In genomic region chr1:211890091-211890995, GRCh38 we compare ENCODE assay signal across 8 cellular contexts. TPM values are rescaled to one million over a fixed set of nuclear protein-coding genes. Genes with fewer than 3 reads are reported as not detected.
DNase-seq lines count a peak whose midpoint lies in the region; ATAC-seq, FAIRE-seq and TF ChIP-seq lines count a peak whose summit lies in the region.
"Not testable (repeated sequence)": the region's sequence is repeated elsewhere in the genome, so short reads cannot be mapped to it uniquely, and the experiment has no call there.

No MANE protein-coding gene starts in this region.

- H2AFZ ChIP-seq in HepG2 (ENCODE audit: low read length): not testable (repeated sequence)

- H3K9ac ChIP-seq in HUES48 (ENCODE audit: low read depth, low read length); HepG2 (ENCODE audit: insufficient read depth, low read depth, low read length): not testable (repeated sequence)

- not testable (repeated sequence) for H3K27ac ChIP-seq in CD8-positive, alpha-beta memory T cell (ENCODE audit: low read depth, low read length); HUES48 (ENCODE audit: low read depth, low read length); HepG2 (ENCODE audit: extremely low read length, insufficient read depth, low read length)

- not testable (repeated sequence) for H3K27me3 ChIP-seq in CD8-positive, alpha-beta memory T cell (ENCODE audit: insufficient read depth, low read length, poor library complexity, severe bottlenecking); HUES48 (ENCODE audit: control insufficient read depth, insufficient read depth, low read length); HepG2 (ENCODE audit: control insufficient read depth in 1 of 2, insufficient read depth in 2 of 2, low read length in 2 of 2)

- H3K4me3 Mint-ChIP-seq in CD8-positive, alpha-beta memory T cell: peak overlapping the region in 6 of 7 donors; percentile 15 to 72 (median 57)
- H3K4me3 Mint-ChIP-seq in activated T-cell treated with anti-CD3 and anti-CD28 coated beads, Interleukin-2, amount 50 U/mL, for 72 hours; stimulated activated effector memory CD8-positive, alpha-beta T cell treated with anti-CD3 and anti-CD28 coated beads, Interleukin-12 subunit alpha, Interleukin-12 subunit beta, amount 100 ng/mL, for 72 hours: not testable (repeated sequence)
- peak overlapping the region; percentile 35 to 75 (median 66) for H3K4me3 Mint-ChIP-seq in brain
- H3K4me3 Mint-ChIP-seq in endothelial cell (ENCODE audit: unreplicated experiment): peak overlapping the region; percentile 80
- H3K4me3 Mint-ChIP-seq in nephron: peak overlapping the region; percentile 63 to 73 (median 64)

- CTCF ChIA-PET in CD8-positive, alpha-beta memory T cell (lab: Charles Lee): interaction anchor here (1.4 kb wide), 2 partner anchors 17 to 24 kb away, joined by 3 read pairs; no protein-coding TSS in a partner anchor
- CTCF ChIA-PET in HepG2 (lab: Yijun Ruan, JAX; ENCODE audit: low intra/inter-chr PET ratio, low total read pairs): not testable (repeated sequence)

- TF ChIP-seq CTCF in brain (conservative IDR thresholded peaks at IDR 0.05); endothelial cell (IDR thresholded peaks at IDR 0.05; ENCODE audit: unreplicated experiment); HepG2 (CRISPR knock-in tag; IDR thresholded peaks at IDR 0.05); nephron (IDR thresholded peaks at IDR 0.05; ENCODE audit: unreplicated experiment in 3 of 3): not testable (repeated sequence)

- peak in 2 of 5 donors; percentile 6 to 51 for DNase-seq in CD8-positive, alpha-beta memory T cell
- DNase-seq in activated T-cell treated with anti-CD3 and anti-CD28 coated beads, Interleukin-2, amount 50 U/mL, for 72 hours; endothelial cell (ENCODE audit: low spot score); HepG2 (ENCODE audit: low spot score); stimulated activated effector memory CD8-positive, alpha-beta T cell treated with anti-CD3 and anti-CD28 coated beads, Interleukin-12 subunit alpha, Interleukin-12 subunit beta, amount 100 ng/mL, for 72 hours (ENCODE audit: low spot score in 2 of 2): not testable (repeated sequence)

- ATAC-seq in activated T-cell treated with anti-CD3 and anti-CD28 coated beads, Interleukin-2, amount 50 U/mL, for 72 hours (replicated peaks in 1 of 2): peak; percentile 19 to 40
- ATAC-seq in HepG2: not testable (repeated sequence)
- peak; percentile 46 for ATAC-seq in stimulated activated effector memory CD8-positive, alpha-beta T cell treated with anti-CD3 and anti-CD28 coated beads, Interleukin-12 subunit alpha, Interleukin-12 subunit beta, amount 100 ng/mL, for 72 hours

- H3K27ac Mint-ChIP-seq in CD8-positive, alpha-beta memory T cell: peak overlapping the region in 6 of 8 donors; percentile 16 to 88 (median 80)
- H3K27ac Mint-ChIP-seq in activated T-cell treated with anti-CD3 and anti-CD28 coated beads, Interleukin-2, amount 50 U/mL, for 72 hours; brain; endothelial cell (ENCODE audit: unreplicated experiment); nephron; stimulated activated effector memory CD8-positive, alpha-beta T cell treated with anti-CD3 and anti-CD28 coated beads, Interleukin-12 subunit alpha, Interleukin-12 subunit beta, amount 100 ng/mL, for 72 hours: not testable (repeated sequence)

- not testable (repeated sequence) for H3K4me2 ChIP-seq in HepG2 (ENCODE audit: low read depth, low read length)

- BruUV-seq in HepG2 (replicated peaks; lab: Mats Ljungman, UMichigan): not testable (repeated sequence)

- TF ChIP-seq RAD21 in HepG2 (CRISPR knock-in tag; IDR thresholded peaks at IDR 0.05): not testable (repeated sequence)

- H3K36me3 ChIP-seq in CD8-positive, alpha-beta memory T cell (ENCODE audit: insufficient read depth, low read length); HUES48 (ENCODE audit: control insufficient read depth, insufficient read depth, low read length); HepG2 (replicated peaks in 1 of 2; ENCODE audit: control insufficient read depth in 1 of 2, insufficient read depth in 2 of 2, low read length in 2 of 2): not testable (repeated sequence)

- peaks cover 5 to 25% of the 10 kb centered on the region in 2 donors for H3K27me3 Mint-ChIP-seq in CD8-positive, alpha-beta memory T cell
- peaks cover 22% of the 10 kb centered on the region for H3K27me3 Mint-ChIP-seq in activated T-cell treated with anti-CD3 and anti-CD28 coated beads, Interleukin-2, amount 50 U/mL, for 72 hours (ENCODE audit: low read depth)
- peaks cover 14% of the 10 kb centered on the region for H3K27me3 Mint-ChIP-seq in brain
- H3K27me3 Mint-ChIP-seq in endothelial cell (ENCODE audit: unreplicated experiment): not testable (repeated sequence)
- H3K27me3 Mint-ChIP-seq in nephron (ENCODE audit: low read depth): peaks cover 16% of the 10 kb centered on the region

- H3K36me3 Mint-ChIP-seq in CD8-positive, alpha-beta memory T cell; activated T-cell treated with anti-CD3 and anti-CD28 coated beads, Interleukin-2, amount 50 U/mL, for 72 hours (ENCODE audit: insufficient read depth in 2 of 2); brain; endothelial cell (ENCODE audit: low read depth, unreplicated experiment); nephron (ENCODE audit: low read depth); stimulated activated effector memory CD8-positive, alpha-beta T cell treated with anti-CD3 and anti-CD28 coated beads, Interleukin-12 subunit alpha, Interleukin-12 subunit beta, amount 100 ng/mL, for 72 hours: not testable (repeated sequence)

- H3K9me3 Mint-ChIP-seq in CD8-positive, alpha-beta memory T cell; activated T-cell treated with anti-CD3 and anti-CD28 coated beads, Interleukin-2, amount 50 U/mL, for 72 hours; brain; endothelial cell (ENCODE audit: unreplicated experiment); nephron; stimulated activated effector memory CD8-positive, alpha-beta T cell treated with anti-CD3 and anti-CD28 coated beads, Interleukin-12 subunit alpha, Interleukin-12 subunit beta, amount 100 ng/mL, for 72 hours: not testable (repeated sequence)

- not testable (repeated sequence) for FAIRE-seq in HepG2 (lab: Jason Lieb, UNC)

- H3K4me1 Mint-ChIP-seq in CD8-positive, alpha-beta memory T cell; endothelial cell (ENCODE audit: unreplicated experiment); nephron; stimulated activated effector memory CD8-positive, alpha-beta T cell treated with anti-CD3 and anti-CD28 coated beads, Interleukin-12 subunit alpha, Interleukin-12 subunit beta, amount 100 ng/mL, for 72 hours: not testable (repeated sequence)
- peaks cover 12% of the 10 kb centered on the region for H3K4me1 Mint-ChIP-seq in activated T-cell treated with anti-CD3 and anti-CD28 coated beads, Interleukin-2, amount 50 U/mL, for 72 hours (ENCODE audit: low read depth)
- peaks cover 28% of the 10 kb centered on the region for H3K4me1 Mint-ChIP-seq in brain

- not testable (repeated sequence) for TF ChIP-seq EP300 in HepG2 (IDR thresholded peaks at IDR 0.05; ENCODE audit: low read depth in 2 of 2, low read length in 2 of 2); HepG2 (CRISPR knock-in tag; IDR thresholded peaks at IDR 0.05; ENCODE audit: borderline replicate concordance)

- not testable (repeated sequence) for H3K9me3 ChIP-seq in CD8-positive, alpha-beta memory T cell (ENCODE audit: low read length); HUES48 (ENCODE audit: control insufficient read depth, insufficient read depth, low read length); HepG2 (ENCODE audit: low read length)

- not testable (repeated sequence) for H4K20me1 ChIP-seq in HepG2 (ENCODE audit: insufficient read depth, low read length)

- in situ Hi-C loops in HepG2 (cut with HindIII; ENCODE audit: extremely low pct_ligation_motif_present, low pct_unique_long_range_greater_than_20kb): not testable (repeated sequence)

- POLR2A ChIA-PET in CD8-positive, alpha-beta memory T cell (lab: Charles Lee); HepG2 (lab: Yijun Ruan, JAX): not testable (repeated sequence)

- 89% methylated on average over 22 of the region's 23 CpGs for WGBS in HepG2 (ENCODE audit: low lambda C conversion rate)

- not testable (repeated sequence) for H3K79me2 ChIP-seq in HepG2 (ENCODE audit: insufficient read depth, low read length)

- intact Hi-C loops in HepG2 (cut with micrococcal nuclease; ENCODE audit: unreplicated experiment): not testable (repeated sequence)

- TF ChIP-seq POLR2A in HepG2 (IDR thresholded peaks at IDR 0.05; ENCODE audit: insufficient read depth in 1 of 2, low read depth in 2 of 2, low read length in 2 of 2): not testable (repeated sequence)

- H3K4me3 ChIP-seq in CD8-positive, alpha-beta memory T cell (ENCODE audit: low read length); HepG2 (replicated peaks in 1 of 3; ENCODE audit: insufficient read depth in 1 of 3, low read depth in 2 of 3, low read length in 3 of 3): not testable (repeated sequence)
- H3K4me3 ChIP-seq in HUES48 (ENCODE audit: low read depth, low read length): peak overlapping the region; percentile 63; the same call in 1 of the 2 replicates

- H3K4me1 ChIP-seq in CD8-positive, alpha-beta memory T cell (ENCODE audit: insufficient read depth, low read length); HUES48 (ENCODE audit: control insufficient read depth, insufficient read depth, low read length): not testable (repeated sequence)
- peaks cover 85% of the 10 kb centered on the region for H3K4me1 ChIP-seq in HepG2 (ENCODE audit: insufficient read depth, low read length)

RNA-seq across cellular contexts. Expression of gene LPGAT1, which starts 59.8 kb away (rescaled TPM):
- total RNA-seq in CD8-positive, alpha-beta memory T cell: 10 to 100 TPM; 25.3 to 28.9 TPM
- 25.4 TPM for polyA plus RNA-seq in CD8-positive, alpha-beta memory T cell
- total RNA-seq in activated T-cell treated with anti-CD3 and anti-CD28 coated beads, Interleukin-2, amount 50 U/mL, for 72 hours: 10 to 100 TPM; 23.1 to 28.3 TPM
- polyA plus RNA-seq in brain (ENCODE audit: insufficient read depth, low read depth, low replicate concordance): 13.5 TPM
- 34.7 TPM for total RNA-seq in endothelial cell (ENCODE audit: unreplicated experiment)
- total RNA-seq in HepG2 (2016; rRNA removed; fragmentation: Illumina TruSeq; extraction: Trizol): 48.3 and 51.0 TPM in 2 replicates
- 19.6 and 21.6 TPM in 2 replicates for total RNA-seq in HepG2 (2016; cell fraction: cytosol; rRNA removed; fragmentation: Illumina TruSeq; extraction: Trizol; ENCODE audit: low read depth)
- total RNA-seq in HepG2 (2016; cell fraction: insoluble cytoplasmic fraction; rRNA removed; fragmentation: Illumina TruSeq; extraction: Trizol): 47.1 and 49.5 TPM in 2 replicates
- 45.9 and 50.5 TPM in 2 replicates for total RNA-seq in HepG2 (2016; cell fraction: membrane; rRNA removed; fragmentation: Illumina TruSeq; extraction: Trizol)
- total RNA-seq in HepG2 (2016; cell fraction: nucleus; rRNA removed; fragmentation: Illumina TruSeq; extraction: Trizol): 43.8 and 48.5 TPM in 2 replicates
- 11.7 and 12.1 TPM in 2 replicates for polyA plus RNA-seq in HepG2 (2011; rRNA removed)
- 7.8 and 9.8 TPM in 2 replicates for polyA plus RNA-seq in HepG2 (2011; cell fraction: cytosol; rRNA removed)
- 6.5 and 10.8 TPM in 2 replicates for polyA plus RNA-seq in HepG2 (2011; cell fraction: nucleus; rRNA removed)
- polyA plus RNA-seq in HepG2 (2012): 12.6 and 14.0 TPM in 2 replicates
- 5.8 and 6.0 TPM in 2 replicates for polyA plus RNA-seq in HepG2 (2016; cell fraction: cytosol; fragmentation: Illumina TruSeq; extraction: Trizol; ENCODE audit: low read depth)
- 29.0 and 32.3 TPM in 2 replicates for polyA plus RNA-seq in HepG2 (2016; cell fraction: insoluble cytoplasmic fraction; fragmentation: Illumina TruSeq; extraction: Trizol; ENCODE audit: low read depth)
- 17.2 and 17.5 TPM in 2 replicates for polyA plus RNA-seq in HepG2 (2016; cell fraction: membrane; fragmentation: Illumina TruSeq; extraction: Trizol; ENCODE audit: low read depth)
- polyA plus RNA-seq in HepG2 (2016; cell fraction: nucleus; fragmentation: Illumina TruSeq; extraction: Trizol; ENCODE audit: insufficient read depth, low read depth): 35.8 and 40.8 TPM in 2 replicates
- 12.2 and 16.2 TPM in 2 replicates for polyA minus RNA-seq in HepG2 (2011; rRNA and poly(A)+ RNA removed; ENCODE audit: low replicate concordance)
- polyA minus RNA-seq in HepG2 (2011; cell fraction: cytosol; rRNA and poly(A)+ RNA removed): 31.7 and 37.7 TPM in 2 replicates
- polyA minus RNA-seq in HepG2 (2011; cell fraction: nucleus; rRNA and poly(A)+ RNA removed): 32.2 and 34.1 TPM in 2 replicates
